11 cellular contexts compared by ENCODE assay signal in the genomic region with DNA sequence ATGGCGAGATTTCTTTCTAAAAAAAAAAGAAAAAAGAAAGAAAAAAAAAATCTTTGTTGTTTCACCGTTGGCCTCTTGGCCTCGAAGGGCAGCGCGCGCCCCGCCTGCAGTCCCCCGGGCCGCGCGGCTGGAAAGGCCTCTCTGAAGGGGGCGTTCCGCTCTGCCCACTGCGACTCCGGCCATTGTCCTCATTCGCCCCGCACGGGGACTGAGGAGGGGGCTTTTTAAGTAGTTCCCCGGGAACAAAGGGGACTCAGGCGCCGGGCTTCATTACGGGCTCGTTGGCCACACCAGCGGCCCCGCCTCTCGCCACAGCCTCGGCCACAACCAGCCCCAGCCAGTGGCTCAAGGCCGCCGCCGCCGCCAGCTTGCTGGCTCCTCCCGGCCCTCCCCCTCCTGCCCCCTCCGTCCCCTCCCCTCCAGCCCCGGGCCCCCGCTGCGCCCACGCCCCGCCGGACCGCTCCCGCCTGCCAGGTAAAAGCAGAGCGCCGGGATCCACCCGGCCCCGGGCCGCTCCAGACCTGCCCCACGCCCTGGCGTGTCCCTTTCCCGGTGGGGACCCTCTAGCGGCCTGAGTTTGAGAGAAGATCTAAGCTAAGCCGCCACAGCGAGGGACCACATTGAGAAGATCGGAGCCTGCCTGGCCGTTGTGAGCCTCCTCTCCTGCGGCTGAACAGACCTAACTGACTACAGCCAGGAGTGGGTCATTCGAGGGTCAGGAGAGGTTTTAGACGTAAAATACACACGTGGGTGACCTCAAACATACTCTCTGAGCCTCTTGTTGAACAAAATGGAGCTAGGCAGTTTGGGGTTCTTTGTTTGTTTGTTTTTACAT. TPM values are rescaled to one million over a fixed set of nuclear protein-coding genes. Genes with fewer than 3 reads are reported as not detected.
DNase-seq lines count a peak whose midpoint lies in the region; TF ChIP-seq lines count a peak whose summit lies in the region.
"Had no signal": no experiment of that assay in that cellular context is flagged by ENCODE, and none has a peak within 500 bp of the region (broad histone marks: within the 10 kb centered on the region; RNA-seq: fewer than 3 reads in every experiment).

No MANE protein-coding gene starts in this region.

- CTCF ChIA-PET in activated CD4-positive, alpha-beta memory T cell treated with anti-CD3 and anti-CD28 coated beads, Interleukin-2, amount 10 ng/mL, durations not matched to agents 7 days and 5 days (lab: Charles Lee): interaction anchor here (1.1 kb wide), 1 partner anchor 19 kb away, joined by 5 read pairs; no protein-coding TSS in a partner anchor

- peaks cover 0 to 10% (median 5%) of the 10 kb centered on the region in 5 experiments for H3K9me3 Mint-ChIP-seq in brain
- H3K9me3 Mint-ChIP-seq in activated CD4-positive, alpha-beta memory T cell treated with anti-CD3 and anti-CD28 coated beads, Interleukin-2, amount 10 ng/mL, durations not matched to agents 7 days and 5 days: peaks cover 15% of the 10 kb centered on the region
- H3K9me3 Mint-ChIP-seq: dendritic cell treated with granulocyte-macrophage colony-stimulating factor and Interleukin-4, amounts not matched to agents 40 ng/mL and 50 ng/mL, for 4 days had no signal

- H3K27ac Mint-ChIP-seq in brain: peak overlapping the region in 3 of 5 experiments; percentile 57 to 90 (median 81)
- H3K27ac Mint-ChIP-seq in activated CD4-positive, alpha-beta memory T cell treated with anti-CD3 and anti-CD28 coated beads, Interleukin-2, amount 10 ng/mL, durations not matched to agents 7 days and 5 days: no peak overlapping the region
- H3K27ac Mint-ChIP-seq: activated B cell treated with CpG ODN at 0.5 μM for 24 hours; dendritic cell treated with granulocyte-macrophage colony-stimulating factor and Interleukin-4, amounts not matched to agents 40 ng/mL and 50 ng/mL, for 4 days had no signal

- H3K9me3 ChIP-seq in iPS-18a (ENCODE audit: control insufficient read depth, low read depth, low read length): no peaks in the 10 kb centered on the region

- peaks cover 3% of the 10 kb centered on the region for H3K36me3 Mint-ChIP-seq in brain
- peaks cover 38% of the 10 kb centered on the region for H3K36me3 Mint-ChIP-seq in activated CD4-positive, alpha-beta memory T cell treated with anti-CD3 and anti-CD28 coated beads, Interleukin-2, amount 10 ng/mL, durations not matched to agents 7 days and 5 days (ENCODE audit: low read depth)

- TF ChIP-seq CTCF in brain (conservative IDR thresholded peaks at IDR 0.05): no peak

- H3K4me3 Mint-ChIP-seq in brain: peak overlapping the region in 1 of 5 experiments; percentile 65
- no peak overlapping the region for H3K4me3 Mint-ChIP-seq in activated CD4-positive, alpha-beta memory T cell treated with anti-CD3 and anti-CD28 coated beads, Interleukin-2, amount 10 ng/mL, durations not matched to agents 7 days and 5 days
- H3K4me3 Mint-ChIP-seq: activated B cell treated with CpG ODN at 0.5 μM for 24 hours; dendritic cell treated with granulocyte-macrophage colony-stimulating factor and Interleukin-4, amounts not matched to agents 40 ng/mL and 50 ng/mL, for 4 days had no signal

- no peaks in the 10 kb centered on the region for H3K36me3 ChIP-seq in iPS-18a (ENCODE audit: control insufficient read depth, low read depth, low read length)

- peak overlapping the region; percentile 95 for H3K27ac ChIP-seq in iPS-18a (ENCODE audit: low read length)

- peaks cover 12% of the 10 kb centered on the region for H3K27me3 Mint-ChIP-seq in brain
- peaks cover 22% of the 10 kb centered on the region for H3K27me3 Mint-ChIP-seq in activated CD4-positive, alpha-beta memory T cell treated with anti-CD3 and anti-CD28 coated beads, Interleukin-2, amount 10 ng/mL, durations not matched to agents 7 days and 5 days

- peak overlapping the region; percentile 85 for H3K9ac ChIP-seq in iPS-18a (ENCODE audit: low read length)

- peaks cover 47% of the 10 kb centered on the region for H3K4me1 ChIP-seq in iPS-18a (ENCODE audit: control insufficient read depth, low read depth, low read length)

- H3K4me1 Mint-ChIP-seq in brain: peaks cover 42% of the 10 kb centered on the region
- peaks cover 34% of the 10 kb centered on the region for H3K4me1 Mint-ChIP-seq in activated CD4-positive, alpha-beta memory T cell treated with anti-CD3 and anti-CD28 coated beads, Interleukin-2, amount 10 ng/mL, durations not matched to agents 7 days and 5 days

- DNase-seq in Daoy (ENCODE audit: low read depth) (peak; percentile 45), renal cortical epithelial cell (ENCODE audit: low read depth) (peak; percentile 31), NCI-H526 treated with DMSO at 0.1 percent for 48 hours (lab: John Stamatoyannopoulos, UW) (no peak), T-helper 1 cell (no peak), MV-4-11 (lab: John Stamatoyannopoulos, UW) (no peak)
- no peak for DNase-seq in activated CD4-positive, alpha-beta memory T cell treated with anti-CD3 and anti-CD28 coated beads, Interleukin-2, amount 10 ng/mL, durations not matched to agents 7 days and 5 days
- DNase-seq: activated B cell treated with CpG ODN at 0.5 μM for 24 hours, NCI-H1436 had no signal

- POLR2A ChIA-PET in activated CD4-positive, alpha-beta memory T cell treated with anti-CD3 and anti-CD28 coated beads, Interleukin-2, amount 10 ng/mL, durations not matched to agents 7 days and 5 days (lab: Charles Lee): no interaction called here

- peak overlapping the region; percentile 56 for H3K4me3 ChIP-seq in iPS-18a (ENCODE audit: low read length)

- peaks cover 7% of the 10 kb centered on the region for H3K27me3 ChIP-seq in iPS-18a (ENCODE audit: control insufficient read depth, insufficient read depth, low read length)

RNA-seq across cellular contexts. Expression of gene CPN2, which starts 54.1 kb away (rescaled TPM):
- total RNA-seq in Daoy (2014; rRNA removed; shearing (Covaris generic)): not detected in 2 replicates
- polyA plus RNA-seq in brain (ENCODE audit: insufficient read depth, low read depth, low replicate concordance): not detected
- total RNA-seq in renal cortical epithelial cell: 0.05 TPM in 1 of 2 replicates, not detected in the other
- not detected for total RNA-seq in activated CD4-positive, alpha-beta memory T cell treated with anti-CD3 and anti-CD28 coated beads, Interleukin-2, amount 10 ng/mL, durations not matched to agents 7 days and 5 days
- total RNA-seq: activated B cell treated with CpG ODN at 0.5 μM for 24 hours had no signal

Comparison
In these comparisons a context has a peak if more than half of its experiments do, and no peak if none do; other contexts are left out.
1. DNase-seq: peak in Daoy (single experiment) and renal cortical epithelial cell (single experiment); none in NCI-H526 treated with DMSO at 0.1 percent for 48 hours (single experiment), activated CD4-positive, alpha-beta memory T cell treated with anti-CD3 and anti-CD28 coated beads, Interleukin-2, amount 10 ng/mL, durations not matched to agents 7 days and 5 days (single experiment), T-helper 1 cell (0 of 5) and MV-4-11 (single experiment).